22 cellular contexts compared by ENCODE assay signal in the genomic region with DNA sequence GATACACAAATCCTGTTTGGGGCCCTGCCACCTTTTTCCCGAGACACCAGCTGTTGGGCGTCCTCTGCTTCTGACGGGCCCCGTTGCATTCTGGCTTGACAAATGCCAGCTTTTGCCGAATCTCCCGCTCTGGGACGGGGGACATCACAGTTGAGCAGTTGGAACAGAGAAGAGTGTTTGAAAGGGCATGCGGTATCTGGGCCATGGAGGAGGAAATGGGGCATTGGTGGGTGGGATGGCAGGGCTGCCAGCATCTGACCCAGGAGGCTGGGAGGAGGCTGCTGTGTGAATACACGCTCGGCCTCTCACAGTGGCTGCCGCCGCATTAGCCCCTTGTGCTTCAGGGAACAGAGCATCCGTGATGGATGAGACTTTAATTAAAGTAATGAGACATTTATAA.
DNase-seq lines count a peak whose midpoint lies in the region; ATAC-seq, FAIRE-seq and TF ChIP-seq lines count a peak whose summit lies in the region.
"Had no signal": no experiment of that assay in that cellular context is flagged by ENCODE, and none has a peak within 500 bp of the region (broad histone marks: within the 10 kb centered on the region; RNA-seq: fewer than 3 reads in every experiment).

No MANE protein-coding gene starts in this region.

- no peaks in the 10 kb centered on the region for H3F3A ChIP-seq in SK-N-SH (replicated peaks; ENCODE audit: insufficient read depth)
- no peaks in the 10 kb centered on the region for H3F3A ChIP-seq in GM23248 (ENCODE audit: insufficient read depth)

- H3K79me2 ChIP-seq in SK-N-SH (ENCODE audit: insufficient read depth) (no peaks in the 10 kb centered on the region), H1 (ENCODE audit: control insufficient read depth in 1 of 2, insufficient read depth in 2 of 2, low read length in 2 of 2) (no peaks in the 10 kb centered on the region), osteoblast (ENCODE audit: insufficient read depth, low read length) (no peaks in the 10 kb centered on the region), GM23248 (ENCODE audit: insufficient read depth) (no peaks in the 10 kb centered on the region)

- H3K4me2 ChIP-seq in SK-N-SH (no peak overlapping the region), H1 (ENCODE audit: insufficient read depth in 1 of 2, low read depth in 2 of 2, low read length in 2 of 2) (no peak overlapping the region), osteoblast (ENCODE audit: insufficient read depth, low read length) (no peak overlapping the region), GM23248 (ENCODE audit: unreplicated experiment) (no peak overlapping the region)
- H3K4me2 ChIP-seq: BLaER1 had no signal

- H2BK120ac ChIP-seq in H1 (replicated peaks; ENCODE audit: low read depth, low read length), result no peak overlapping the region

- in situ Hi-C loops in GM23248 (cut with MboI) (no loop called here), GM13976 (cut with MboI; ENCODE audit: low sequenced_read_pairs, unreplicated experiment) (no loop called here)

- no peaks in the 10 kb centered on the region for H3K9me3 ChIP-seq in SK-N-SH
- no peaks in the 10 kb centered on the region for H3K9me3 ChIP-seq in H1 (ENCODE audit: insufficient read depth in 2 of 2, low read depth in 1 of 2, low read length in 1 of 2)
- H3K9me3 ChIP-seq in osteoblast (ENCODE audit: low read depth, low read length), result no peaks in the 10 kb centered on the region
- H3K9me3 ChIP-seq in GM23248 (ENCODE audit: low read depth), result no peaks in the 10 kb centered on the region
- H3K9me3 ChIP-seq: BLaER1, Caco-2 had no signal

- H3K27ac ChIP-seq in SK-N-SH (ENCODE audit: low read depth in 2 of 2, low read length in 1 of 2) (no peak overlapping the region), H1 (ENCODE audit: low read depth, low read length) (no peak overlapping the region), osteoblast (ENCODE audit: low read depth, low read length) (no peak overlapping the region), GM23248 (no peak overlapping the region)
- H3K27ac ChIP-seq: 22Rv1, BLaER1, C4-2B had no signal

- WGBS in SK-N-SH (ENCODE audit: low lambda C conversion rate), result 96% methylated on average over 13 of the region's 13 CpGs
- WGBS in H1 (ENCODE audit: extremely low coverage in 1 of 2, insufficient coverage in 1 of 2, insufficient read length in 1 of 2, insufficient replicate concordance in 2 of 2, low coverage in 1 of 2, low lambda C conversion rate in 2 of 2, missing lambda C conversion rate in 1 of 2), 2 experiments, result 94% methylated on average over 13 of the region's 13 CpGs; no CpG with 5 or more reads in 1 of the 2 experiments
- whole genome bisulfite sequencing in GM23248 (ENCODE audit: low coverage in 1 of 2, low lambda C conversion rate in 2 of 2, missing lambda C conversion rate in 2 of 2), 2 experiments, result 91 to 93% methylated on average over 13 of the region's 13 CpGs

- no peak overlapping the region for H3K4me3 Mint-ChIP-seq in mesothelial cell of epicardium
- H3K4me3 Mint-ChIP-seq: B cell; CD4-positive, CD25-positive, alpha-beta regulatory T cell; CD8-positive, alpha-beta T cell had no signal

- H2BK5ac ChIP-seq in H1 (ENCODE audit: low read depth, low read length), result no peak overlapping the region

- H3K36me3 ChIP-seq in SK-N-SH (replicated peaks in 1 of 2; ENCODE audit: control insufficient read depth in 1 of 2, insufficient read depth in 2 of 2, low read length in 1 of 2), result no peaks in the 10 kb centered on the region
- H3K36me3 ChIP-seq in H1 (ENCODE audit: control insufficient read depth in 2 of 4, insufficient read depth in 4 of 4, low read length in 3 of 4), result no peaks in the 10 kb centered on the region
- no peaks in the 10 kb centered on the region for H3K36me3 ChIP-seq in osteoblast (ENCODE audit: insufficient read depth, low read length)
- no peaks in the 10 kb centered on the region for H3K36me3 ChIP-seq in GM23248 (ENCODE audit: low read depth)
- H3K36me3 ChIP-seq: BLaER1 had no signal

- H3K4me3 ChIP-seq in SK-N-SH (ENCODE audit: low read depth in 2 of 2, low read length in 1 of 2) (no peak overlapping the region), H1 (ENCODE audit: extremely low read depth in 1 of 4, insufficient read depth in 2 of 4, low read depth in 3 of 4, low read length in 4 of 4) (no peak overlapping the region), osteoblast (ENCODE audit: insufficient read depth, low read length) (no peak overlapping the region), GM23248 (no peak overlapping the region)
- H3K4me3 ChIP-seq: BLaER1 had no signal

- TF ChIP-seq EP300 in SK-N-SH (IDR thresholded peaks at IDR 0.05; ENCODE audit: borderline replicate concordance in 1 of 2, low read depth in 1 of 2, low read length in 1 of 2) (no peak), H1 (IDR thresholded peaks at IDR 0.05; ENCODE audit: borderline replicate concordance in 1 of 2, low read depth in 2 of 2, low read length in 2 of 2) (no peak)

- H3K14ac ChIP-seq in H1 (ENCODE audit: insufficient read length), result no peak overlapping the region

- H4K8ac ChIP-seq in H1 (ENCODE audit: extremely low read depth, insufficient read depth, low read length), result no peak overlapping the region

- DNase-seq in SK-N-SH, result peak; percentile 55
- no peak for DNase-seq in H1 (ENCODE audit: low read depth in 1 of 2, low spot score in 2 of 2)
- DNase-seq in osteoblast (ENCODE audit: insufficient read length, low spot score, missing footprints), result peak; percentile 76
- no peak for DNase-seq in mesothelial cell of epicardium (ENCODE audit: low spot score in 2 of 2, unreplicated experiment in 2 of 2)
- DNase-seq in GM23248, result no peak
- no peak for DNase-seq in GM13976 (ENCODE audit: low spot score)
- DNase-seq: Caco-2; CD4-positive, CD25-positive, alpha-beta regulatory T cell; CD8-positive, alpha-beta T cell; DMS153; DND-41; GOT3; H7; HCEC 1CT had no signal

- no peaks in the 10 kb centered on the region for H3K27me3 ChIP-seq in SK-N-SH (ENCODE audit: insufficient read depth)
- peaks cover 1 to 12% (median 4%) of the 10 kb centered on the region in 4 experiments; a peak in 4 of 7 replicates for H3K27me3 ChIP-seq in H1 (replicated peaks in 1 of 4; ENCODE audit: control insufficient read depth in 3 of 4, extremely low read depth in 1 of 4, insufficient read depth in 3 of 4, low read length in 3 of 4)
- peaks cover 8% of the 10 kb centered on the region for H3K27me3 ChIP-seq in osteoblast (ENCODE audit: insufficient read depth, low read length)
- H3K27me3 ChIP-seq in GM23248 (replicated peaks; ENCODE audit: insufficient read depth), result 0 out of 2 replicates have a peak, but pooled peaks cover 2% of the 10 kb centered on the region
- H3K27me3 ChIP-seq: BLaER1 had no signal

- H3K18ac ChIP-seq in H1 (ENCODE audit: extremely low read depth, low read length), result no peak overlapping the region

- peaks cover 15% of the 10 kb centered on the region for H3K27me3 Mint-ChIP-seq in mesothelial cell of epicardium (ENCODE audit: low read depth)

- no peak overlapping the region for H2AFZ ChIP-seq in SK-N-SH (ENCODE audit: low read depth)
- H2AFZ ChIP-seq in H1 (ENCODE audit: low read length), result no peak overlapping the region
- no peak overlapping the region for H2AFZ ChIP-seq in osteoblast (ENCODE audit: low read length)
- no peak overlapping the region for H2AFZ ChIP-seq in GM23248

- H3K36me3 Mint-ChIP-seq in mesothelial cell of epicardium, result no peaks in the 10 kb centered on the region
- H3K36me3 Mint-ChIP-seq: CD4-positive, CD25-positive, alpha-beta regulatory T cell; CD8-positive, alpha-beta T cell had no signal

- no peak overlapping the region for H3K27ac Mint-ChIP-seq in mesothelial cell of epicardium
- H3K27ac Mint-ChIP-seq: B cell; CD8-positive, alpha-beta T cell had no signal

- H4K20me1 ChIP-seq in SK-N-SH (ENCODE audit: insufficient read depth) (no peaks in the 10 kb centered on the region), H1 (replicated peaks in 1 of 2; ENCODE audit: control insufficient read depth in 1 of 2, insufficient read depth in 2 of 2, low read length in 2 of 2) (no peaks in the 10 kb centered on the region), osteoblast (ENCODE audit: insufficient read depth, low read length) (no peaks in the 10 kb centered on the region), GM23248 (ENCODE audit: insufficient read depth) (no peaks in the 10 kb centered on the region)
- H4K20me1 ChIP-seq: BLaER1 had no signal

- no peak overlapping the region for H3K23ac ChIP-seq in H1 (ENCODE audit: insufficient read length)

- ATAC-seq in SK-N-SH treated with all-trans-retinoic acid at 6 μM for 48 hours, result no peak
- ATAC-seq: CD8-positive, alpha-beta T cell had no signal

- H3K4me1 Mint-ChIP-seq in mesothelial cell of epicardium, result peaks cover 12% of the 10 kb centered on the region

- TF ChIP-seq RAD21 in SK-N-SH (IDR thresholded peaks at IDR 0.05; ENCODE audit: low read length) (no peak), H1 (IDR thresholded peaks at IDR 0.05 in 1 of 2, conservative IDR thresholded peaks at IDR 0.05 in 1 of 2; ENCODE audit: low read depth in 2 of 2, low read length in 2 of 2) (no peak)

- peak overlapping the region; percentile 48; the same call in 1 of the 2 replicates for H2BK20ac ChIP-seq in H1 (ENCODE audit: low read length)

- TF ChIP-seq CTCF in SK-N-SH (IDR thresholded peaks at IDR 0.05), result no peak
- TF ChIP-seq CTCF in H1 (IDR thresholded peaks at IDR 0.05; ENCODE audit: control extremely low read depth in 1 of 3, insufficient read depth in 1 of 3, low read depth in 1 of 3, low read length in 3 of 3), result no peak
- no peak for TF ChIP-seq CTCF in osteoblast (IDR thresholded peaks at IDR 0.05; ENCODE audit: extremely low read depth, low read depth, low read length)
- TF ChIP-seq CTCF in mesothelial cell of epicardium (IDR thresholded peaks at IDR 0.05; ENCODE audit: unreplicated experiment), result no peak
- no peak for TF ChIP-seq CTCF in GM13976 (IDR thresholded peaks at IDR 0.05; ENCODE audit: borderline replicate concordance, control extremely low read depth, extremely low read depth, insufficient read depth, missing control alignments)

- POLR2A ChIA-PET in SK-N-SH (lab: Yijun Ruan, JAX), result interaction anchor here (1.6 kb wide), 1 partner anchor 184 kb away, joined by 8 read pairs; the partner anchor contains the start of gene TNRC6C
- POLR2A ChIA-PET in H1 (lab: Charles Lee; ENCODE audit: partially characterized antibody), result no interaction called here

- no peak for FAIRE-seq in H1 (lab: Jason Lieb, UNC)
- FAIRE-seq: A204.1, G401.6, GM12892 had no signal

- H2BK12ac ChIP-seq in H1 (ENCODE audit: low read depth, low read length), result no peak overlapping the region

- H3K9me3 Mint-ChIP-seq in mesothelial cell of epicardium, result no peaks in the 10 kb centered on the region
- H3K9me3 Mint-ChIP-seq: CD4-positive, CD25-positive, alpha-beta regulatory T cell; CD8-positive, alpha-beta T cell had no signal

- peaks cover under 1 to 42% of the 10 kb centered on the region in 2 experiments; a peak in 2 of 4 replicates for H3K4me1 ChIP-seq in SK-N-SH (ENCODE audit: control insufficient read depth in 1 of 2, insufficient read depth in 2 of 2, low read depth in 1 of 2, low read length in 1 of 2)
- H3K4me1 ChIP-seq in H1 (replicated peaks in 1 of 4; ENCODE audit: control insufficient read depth in 3 of 4, insufficient read depth in 4 of 4, low read length in 3 of 4), result peaks cover 0 to 6% (median 5%) of the 10 kb centered on the region in 4 experiments; a peak in 4 of 7 replicates
- H3K4me1 ChIP-seq in osteoblast (ENCODE audit: insufficient read depth, low read length), result peaks cover 14% of the 10 kb centered on the region
- H3K4me1 ChIP-seq in GM23248 (ENCODE audit: insufficient read depth), result peaks cover 8% of the 10 kb centered on the region
- H3K4me1 ChIP-seq: Caco-2 had no signal

- no peaks in the 10 kb centered on the region; the same call in 1 of the 2 replicates for H3K23me2 ChIP-seq in H1 (ENCODE audit: low read depth, low read length)

- CTCF ChIA-PET in SK-N-SH (lab: Yijun Ruan, JAX) (interaction anchor here (0.9 to 2.1 kb wide), 6 partner anchors 13 to 245 kb away, joined by 3 to 10 read pairs (median 4); no protein-coding TSS in a partner anchor), H1 (lab: Charles Lee; ENCODE audit: partially characterized antibody) (interaction anchor here (0.9 to 6.0 kb wide), 11 partner anchors 9 to 345 kb away, joined by 3 to 42 read pairs (median 4); no protein-coding TSS in a partner anchor)

- H3K9me2 ChIP-seq in SK-N-SH (no peaks in the 10 kb centered on the region), GM23248 (ENCODE audit: insufficient read depth) (no peaks in the 10 kb centered on the region)

- no peak overlapping the region; the same call in 1 of the 2 replicates for H2BK15ac ChIP-seq in H1 (ENCODE audit: low read length)

- H4K91ac ChIP-seq in H1 (replicated peaks; ENCODE audit: insufficient read length, low read length), result no peak overlapping the region

- no peak overlapping the region for H2AK5ac ChIP-seq in H1 (ENCODE audit: low read depth, low read length)

- no peaks in the 10 kb centered on the region for H3K79me1 ChIP-seq in H1 (ENCODE audit: low read depth, low read length)

- TF ChIP-seq POLR2A in H1 (IDR thresholded peaks at IDR 0.05; ENCODE audit: control extremely low read depth in 1 of 2, low read depth in 2 of 2, low read length in 2 of 2), result no peak

- no peak overlapping the region for H3K4ac ChIP-seq in H1 (replicated peaks; ENCODE audit: insufficient read length, low read depth, low read length)

- no peak overlapping the region for H3K56ac ChIP-seq in H1 (replicated peaks; ENCODE audit: insufficient read length, low read depth, low read length)

- H3K9ac ChIP-seq in SK-N-SH, result no peak overlapping the region
- H3K9ac ChIP-seq in H1 (replicated peaks in 1 of 4; ENCODE audit: extremely low read depth in 1 of 4, low read depth in 3 of 4, low read length in 3 of 4), result no peak overlapping the region
- no peak overlapping the region for H3K9ac ChIP-seq in GM23248
- H3K9ac ChIP-seq: BLaER1 had no signal

- H4K5ac ChIP-seq in H1 (ENCODE audit: insufficient read length, low read depth, low read length), result no peak overlapping the region

Comparison
In these comparisons a context has a peak if more than half of its experiments do, and no peak if none do; other contexts are left out.
1. DNase-seq: peak in SK-N-SH (single experiment) and osteoblast (single experiment); none in H1 (0 of 2), mesothelial cell of epicardium (0 of 2), GM23248 (single experiment) and GM13976 (single experiment).